In genomic region chr12:53152390-53152789, GRCh38 we compare ENCODE assay signal across 8 cellular contexts. TPM values are rescaled to one million over a fixed set of nuclear protein-coding genes. Genes with fewer than 3 reads are reported as not detected.
"Had no signal": no experiment of that assay in that cellular context is flagged by ENCODE, and none has a peak within 500 bp of the region (broad histone marks: within the 10 kb centered on the region; RNA-seq: fewer than 3 reads in every experiment).

No MANE protein-coding gene starts in this region.

- DNase-seq: GDM1, GF-D8 had no signal

- FAIRE-seq: G401.6, GM12878, GM12891, GM18507, GM19239 had no signal

- H3K4me3 ChIP-seq: GM12878 had no signal

- ATAC-seq: GM12878 had no signal

RNA-seq across cellular contexts. Expression of gene SOAT2, which starts 49.1 kb away (rescaled TPM):
- total RNA-seq: G401 had no signal
